18 cellular contexts compared by ENCODE assay signal in genomic region chr4:101050088-101050835, GRCh38.
"Had no signal": no experiment of that assay in that cellular context is flagged by ENCODE, and none has a peak within 500 bp of the region (broad histone marks: within the 10 kb centered on the region; RNA-seq: fewer than 3 reads in every experiment).

No MANE protein-coding gene starts in this region.

- H3K9me3 Mint-ChIP-seq: activated T-helper 1 cell treated with anti-CD3 and anti-CD28 coated beads, Interleukin-12 subunit alpha, Interleukin-12 subunit beta, Interleukin-2, Interleukin-4 antibody, amounts not matched to agents 30 ng/mL and 10 ng/mL and 1 ng/mL, durations not matched to agents 14 hours and 24 hours and 36 hours; central memory CD8-positive, alpha-beta T cell; nephron; T-helper 1 cell treated with Interleukin-12 subunit alpha and Interleukin-12 subunit beta and Interleukin-4 antibody, amounts not matched to agents 30 μg/mL and 1 μg/mL, for 36 hours had no signal

- H3K27me3 Mint-ChIP-seq: central memory CD8-positive, alpha-beta T cell had no signal

- H3K4me3 ChIP-seq: coronary artery, lung, stomach had no signal

- H3K9me3 ChIP-seq: stomach had no signal

- H3K27me3 ChIP-seq: brain microvascular endothelial cell, stomach had no signal

- FAIRE-seq: endometrium, frontal cortex, keratinocyte had no signal

- H3K4me3 Mint-ChIP-seq: activated T-helper 1 cell treated with anti-CD3 and anti-CD28 coated beads, Interleukin-12 subunit alpha, Interleukin-12 subunit beta, Interleukin-2, Interleukin-4 antibody, amounts not matched to agents 30 ng/mL and 10 ng/mL and 1 ng/mL, durations not matched to agents 14 hours and 24 hours and 36 hours; central memory CD8-positive, alpha-beta T cell; nephron; T-helper 1 cell treated with Interleukin-12 subunit alpha and Interleukin-12 subunit beta and Interleukin-4 antibody, amounts not matched to agents 30 μg/mL and 1 μg/mL, for 36 hours had no signal

- H3K27ac ChIP-seq: brain microvascular endothelial cell, coronary artery, stomach had no signal

- H3K4me1 ChIP-seq: stomach had no signal

- H3K36me3 ChIP-seq: brain microvascular endothelial cell had no signal

- DNase-seq: activated CD4-positive, alpha-beta T cell treated with anti-CD3 and anti-CD28 coated beads, Interleukin-2, amount 50 U/mL, for 4 hours; activated CD4-positive, CD25-positive, alpha-beta regulatory T cell treated with anti-CD3 and anti-CD28 coated beads, Interleukin-2, amount 50 U/mL, for 72 hours; aorta; brain microvascular endothelial cell; occipital lobe; posterior cingulate gyrus; stimulated activated CD4-positive, alpha-beta T cell treated with anti-CD3 and anti-CD28 coated beads, Interleukin-2, amount 100 ng/mL, for 24 hours; stomach; trophoblast cell had no signal

- H3K27ac Mint-ChIP-seq: activated T-helper 1 cell treated with anti-CD3 and anti-CD28 coated beads, Interleukin-12 subunit alpha, Interleukin-12 subunit beta, Interleukin-2, Interleukin-4 antibody, amounts not matched to agents 30 ng/mL and 10 ng/mL and 1 ng/mL, durations not matched to agents 14 hours and 24 hours and 36 hours; nephron; T-helper 1 cell treated with Interleukin-12 subunit alpha and Interleukin-12 subunit beta and Interleukin-4 antibody, amounts not matched to agents 30 μg/mL and 1 μg/mL, for 36 hours had no signal
